13 cellular contexts compared by ENCODE assay signal in genomic region chr12:5498806-5499205, GRCh38.
A peak's percentile ranks its signal among the peaks of the same experiment; 100 is the strongest.
DNase-seq lines count a peak whose midpoint lies in the region; ATAC-seq and TF ChIP-seq lines count a peak whose summit lies in the region.
"Had no signal": no experiment of that assay in that cellular context is flagged by ENCODE, and none has a peak within 500 bp of the region (broad histone marks: within the 10 kb centered on the region; RNA-seq: fewer than 3 reads in every experiment).

No MANE protein-coding gene starts in this region.

- no peak overlapping the region for H3K4me3 ChIP-seq in IMR-90 (ENCODE audit: insufficient read depth, low read depth, low read length)
- H3K4me3 ChIP-seq in fibroblast of lung (replicated peaks in 1 of 4; ENCODE audit: control extremely low read depth in 1 of 4, insufficient read depth in 1 of 4, low read depth in 3 of 4, low read length in 4 of 4): no peak overlapping the region
- no peak overlapping the region for H3K4me3 ChIP-seq in muscle layer of duodenum (ENCODE audit: low read depth in 1 of 2, low read length in 2 of 2)

- in situ Hi-C loops in IMR-90 (cut with MboI; ENCODE audit: low sequenced_read_pairs): no loop called here

- peak overlapping the region; percentile 83 for H2BK20ac ChIP-seq in IMR-90 (ENCODE audit: low read depth, low read length)

- H3K56ac ChIP-seq in IMR-90 (ENCODE audit: extremely low read depth, insufficient read depth, low read length): peak overlapping the region; percentile 55; the same call in 1 of the 2 replicates

- TF ChIP-seq RAD21 in IMR-90 (IDR thresholded peaks at IDR 0.05; ENCODE audit: low read length): no peak

- intact Hi-C loops in IMR-90 (cut with micrococcal nuclease): no loop called here

- H3K27ac ChIP-seq in IMR-90 (ENCODE audit: insufficient read depth, low read length) (peak overlapping the region; percentile 73; the same call in 1 of the 2 replicates), fibroblast of lung (ENCODE audit: insufficient read depth, low read length) (peak overlapping the region; percentile 42), muscle layer of duodenum (ENCODE audit: low read length) (peak overlapping the region; percentile 62)
- H3K27ac ChIP-seq: C4-2B had no signal

- CTCF ChIA-PET in IMR-90 (lab: Yijun Ruan, JAX): no interaction called here

- peak overlapping the region; percentile 29 to 74; a peak in 3 of 4 replicates for H4K8ac ChIP-seq in IMR-90 (ENCODE audit: low read depth in 2 of 2, low read length in 2 of 2)

- peaks cover 42% of the 10 kb centered on the region for H3K9me1 ChIP-seq in IMR-90 (ENCODE audit: insufficient read depth, low read length)

- peak overlapping the region; percentile 94 for H4K91ac ChIP-seq in IMR-90 (ENCODE audit: insufficient read depth, low read depth, low read length)

- H3K9me3 ChIP-seq in IMR-90 (ENCODE audit: control insufficient read depth, insufficient read depth, low read length): no peaks in the 10 kb centered on the region
- no peaks in the 10 kb centered on the region for H3K9me3 ChIP-seq in fibroblast of lung (ENCODE audit: control insufficient read depth, insufficient read depth, low read depth, low read length)
- H3K9me3 ChIP-seq in muscle layer of duodenum (ENCODE audit: control insufficient read depth in 1 of 2, low read length in 2 of 2): no peaks in the 10 kb centered on the region
- H3K9me3 ChIP-seq: BE2C had no signal

- dilution Hi-C loops in IMR-90 (cut with HindIII; ENCODE audit: low sequenced_read_pairs, unreplicated experiment): no loop called here

- H3K4ac ChIP-seq in IMR-90 (ENCODE audit: low read depth, low read length): peak overlapping the region; percentile 89

- H3K27me3 Mint-ChIP-seq in type B pancreatic cell: peaks cover 22% of the 10 kb centered on the region

- H3K9ac ChIP-seq in IMR-90 (ENCODE audit: low read depth, low read length) (no peak overlapping the region), fibroblast of lung (ENCODE audit: insufficient read depth, low read length) (no peak overlapping the region)

- 100% methylated on average over 2 of the region's 8 CpGs; no CpG with 5 or more reads in 1 of the 2 experiments for WGBS in IMR-90 (ENCODE audit: extremely low coverage in 2 of 2, insufficient read length in 1 of 2), 2 experiments

- H3K4me1 ChIP-seq in IMR-90 (ENCODE audit: control insufficient read depth, insufficient read depth, low read length) (peaks cover 39% of the 10 kb centered on the region), fibroblast of lung (ENCODE audit: control insufficient read depth, extremely low read depth, insufficient read depth, low read length) (peaks cover 15% of the 10 kb centered on the region), muscle layer of duodenum (ENCODE audit: control insufficient read depth in 1 of 2, insufficient read depth in 2 of 2, low read length in 2 of 2) (peaks cover 0 to 10% of the 10 kb centered on the region in 2 donors)
- H3K4me1 ChIP-seq: BE2C had no signal

- DNase-seq in IMR-90 (no peak), fibroblast of lung (ENCODE audit: low read depth in 2 of 2) (no peak), type B pancreatic cell (ENCODE audit: extremely low spot score, unreplicated experiment) (no peak), iPS-NIHi11 (ENCODE audit: low spot score) (no peak), DMS53 (lab: John Stamatoyannopoulos, UW) (no peak), SW480 (ENCODE audit: low spot score) (no peak)
- DNase-seq: BE2C; CD4-positive, alpha-beta memory T cell; DMS153 had no signal

- peaks cover 27% of the 10 kb centered on the region for H3K36me3 Mint-ChIP-seq in type B pancreatic cell
- H3K36me3 Mint-ChIP-seq: CD4-positive, alpha-beta memory T cell had no signal

- H3K4me2 ChIP-seq in IMR-90 (ENCODE audit: low read depth, low read length): no peak overlapping the region
- peak overlapping the region; percentile 7 for H3K4me2 ChIP-seq in fibroblast of lung (ENCODE audit: extremely low read depth, insufficient read depth, low read length)

- no TSS peak for BruUV-seq in IMR-90 (replicated peaks; lab: Mats Ljungman, UMichigan)

- H3K27me3 ChIP-seq in IMR-90 (ENCODE audit: control insufficient read depth, insufficient read depth, low read length): no peaks in the 10 kb centered on the region
- H3K27me3 ChIP-seq in fibroblast of lung (ENCODE audit: control insufficient read depth, insufficient read depth, low read length): no peaks in the 10 kb centered on the region
- no peaks in the 10 kb centered on the region for H3K27me3 ChIP-seq in muscle layer of duodenum (ENCODE audit: low read depth, low read length)

- peak overlapping the region; percentile 78 for H3K14ac ChIP-seq in IMR-90 (replicated peaks; ENCODE audit: low read depth, low read length)

- peak overlapping the region; percentile 65 for H2AK9ac ChIP-seq in IMR-90 (replicated peaks; ENCODE audit: low read depth, low read length, poor library complexity)

- H3K4me1 Mint-ChIP-seq in type B pancreatic cell (ENCODE audit: unreplicated experiment): peaks cover 3% of the 10 kb centered on the region
- H3K4me1 Mint-ChIP-seq: CD4-positive, alpha-beta memory T cell; IgD-negative memory B cell had no signal

- H2AK5ac ChIP-seq in IMR-90 (ENCODE audit: low read depth, low read length): peak overlapping the region; percentile 91

- peaks cover 29 to 78% of the 10 kb centered on the region in 2 experiments for H3K79me1 ChIP-seq in IMR-90 (ENCODE audit: low read depth in 1 of 2, low read length in 2 of 2)

- TF ChIP-seq CTCF in IMR-90 (conservative IDR thresholded peaks at IDR 0.05; ENCODE audit: low read depth, low read length) (no peak), fibroblast of lung (conservative IDR thresholded peaks at IDR 0.05 in 1 of 2, IDR thresholded peaks at IDR 0.05 in 1 of 2; ENCODE audit: low read depth in 1 of 2, low read length in 2 of 2) (no peak), type B pancreatic cell (conservative IDR thresholded peaks at IDR 0.05) (no peak)

- H3K36me3 ChIP-seq in IMR-90 (ENCODE audit: control insufficient read depth, insufficient read depth, low read length) (peaks cover 12% of the 10 kb centered on the region), fibroblast of lung (ENCODE audit: control insufficient read depth, insufficient read depth, low read length) (peaks cover 4% of the 10 kb centered on the region), muscle layer of duodenum (ENCODE audit: control insufficient read depth in 1 of 2, insufficient read depth in 2 of 2, low read length in 2 of 2) (no peaks in the 10 kb centered on the region)
- H3K36me3 ChIP-seq: BE2C had no signal

- peaks cover 4% of the 10 kb centered on the region for H3K9me3 Mint-ChIP-seq in type B pancreatic cell
- H3K9me3 Mint-ChIP-seq: IgD-negative memory B cell had no signal

- no peak for ATAC-seq in IMR-90 (ENCODE audit: low read depth)
- ATAC-seq: HCT116 had no signal

- H3K18ac ChIP-seq in IMR-90 (ENCODE audit: low read depth, low read length): peak overlapping the region; percentile 66

- H2BK120ac ChIP-seq in IMR-90 (ENCODE audit: low read depth, low read length): peak overlapping the region; percentile 87

- H3K4me3 Mint-ChIP-seq in type B pancreatic cell: no peak overlapping the region
- H3K4me3 Mint-ChIP-seq: CD4-positive, alpha-beta memory T cell; IgD-negative memory B cell had no signal

- H3K23ac ChIP-seq in IMR-90 (ENCODE audit: low read depth, low read length): peak overlapping the region; percentile 93; the same call in 1 of the 2 replicates

- peak overlapping the region; percentile 55; the same call in 2 of the 3 replicates for H2BK15ac ChIP-seq in IMR-90 (ENCODE audit: low read depth, low read length)

- H3K79me2 ChIP-seq in fibroblast of lung (ENCODE audit: control insufficient read depth, insufficient read depth, low read length): no peaks in the 10 kb centered on the region

- TF ChIP-seq POLR2A in IMR-90 (IDR thresholded peaks at IDR 0.05; ENCODE audit: low read depth, low read length): no peak

- H4K20me1 ChIP-seq in IMR-90 (ENCODE audit: insufficient read depth, low read length) (peaks cover 15% of the 10 kb centered on the region; the same call in 1 of the 2 replicates), fibroblast of lung (ENCODE audit: control insufficient read depth, extremely low read depth, insufficient read depth, low read length) (no peaks in the 10 kb centered on the region)

- POLR2A ChIA-PET in IMR-90 (lab: Charles Lee; ENCODE audit: unreplicated experiment): no interaction called here

- peak overlapping the region; percentile 0 for H3K27ac Mint-ChIP-seq in type B pancreatic cell
- H3K27ac Mint-ChIP-seq: CD4-positive, alpha-beta memory T cell; IgD-negative memory B cell had no signal

- H2AFZ ChIP-seq in IMR-90 (replicated peaks; ENCODE audit: low read length, poor library complexity) (no peak overlapping the region), fibroblast of lung (ENCODE audit: low read length) (no peak overlapping the region)

- H2BK5ac ChIP-seq in IMR-90 (ENCODE audit: low read depth, low read length, poor library complexity, severe bottlenecking): peak overlapping the region; percentile 89

- H4K5ac ChIP-seq in IMR-90 (ENCODE audit: low read depth, low read length): peak overlapping the region; percentile 46

TF ChIP-seq in IMR-90, 13 proteins besides CTCF, POLR2A, EP300 and RAD21 (continues in another document):
- no peak for TF ChIP-seq MAFK (IDR thresholded peaks at IDR 0.05; ENCODE audit: low read depth, low read length)
- no peak for TF ChIP-seq FOS (IDR thresholded peaks at IDR 0.05; ENCODE audit: low read depth, low read length)
- no peak for TF ChIP-seq ELK1 (IDR thresholded peaks at IDR 0.05; ENCODE audit: borderline replicate concordance, low read depth, low read length)
- TF ChIP-seq CHD1 (IDR thresholded peaks at IDR 0.05; ENCODE audit: low read depth, low read length): no peak
- TF ChIP-seq NFE2L2 (IDR thresholded peaks at IDR 0.05; ENCODE audit: low read depth, low read length): no peak
- no peak for TF ChIP-seq MAZ (IDR thresholded peaks at IDR 0.05; ENCODE audit: borderline replicate concordance, low read depth, low read length)
- no peak for TF ChIP-seq CEBPB (IDR thresholded peaks at IDR 0.05; ENCODE audit: low read depth, low read length)
- TF ChIP-seq BHLHE40 (IDR thresholded peaks at IDR 0.05; ENCODE audit: low read depth, low read length): no peak
